9 cellular contexts compared by ENCODE assay signal in genomic region chr2:223868005-223868404, GRCh38.
DNase-seq lines count a peak whose midpoint lies in the region; ATAC-seq and TF ChIP-seq lines count a peak whose summit lies in the region.
"Had no signal": no experiment of that assay in that cellular context is flagged by ENCODE, and none has a peak within 500 bp of the region (broad histone marks: within the 10 kb centered on the region; RNA-seq: fewer than 3 reads in every experiment).

No MANE protein-coding gene starts in this region.

- no peak for TF ChIP-seq POLR2A in GM18505 (IDR thresholded peaks at IDR 0.05; ENCODE audit: borderline replicate concordance, extremely low read depth, insufficient read depth, insufficient read length)

- peak; percentile 69 for ATAC-seq in GM18505 (IDR thresholded peaks at IDR 0.05; ENCODE audit: unreplicated experiment)
- ATAC-seq in GM21528 (IDR thresholded peaks at IDR 0.05; ENCODE audit: low FRiP score, unreplicated experiment) = peak; percentile 65
- peak; percentile 71 for ATAC-seq in HG03432 (IDR thresholded peaks at IDR 0.05; ENCODE audit: unreplicated experiment)

- DNase-seq in SHP77 treated with DMSO at 0.1 percent for 48 hours (lab: John Stamatoyannopoulos, UW) = peak; percentile 25
- DNase-seq in kidney glomerular epithelial cell (lab: John Stamatoyannopoulos, UW) = no peak
- no peak for DNase-seq in T-helper 1 cell
- DNase-seq in DMS79 (lab: John Stamatoyannopoulos, UW) = no peak
- no peak for DNase-seq in activated CD8-positive, alpha-beta memory T cell treated with anti-CD3 and anti-CD28 coated beads, Interleukin-2, amount 50 U/mL, for 4 hours
- DNase-seq: H7 had no signal
